25 cellular contexts compared by ENCODE assay signal in the genomic region with DNA sequence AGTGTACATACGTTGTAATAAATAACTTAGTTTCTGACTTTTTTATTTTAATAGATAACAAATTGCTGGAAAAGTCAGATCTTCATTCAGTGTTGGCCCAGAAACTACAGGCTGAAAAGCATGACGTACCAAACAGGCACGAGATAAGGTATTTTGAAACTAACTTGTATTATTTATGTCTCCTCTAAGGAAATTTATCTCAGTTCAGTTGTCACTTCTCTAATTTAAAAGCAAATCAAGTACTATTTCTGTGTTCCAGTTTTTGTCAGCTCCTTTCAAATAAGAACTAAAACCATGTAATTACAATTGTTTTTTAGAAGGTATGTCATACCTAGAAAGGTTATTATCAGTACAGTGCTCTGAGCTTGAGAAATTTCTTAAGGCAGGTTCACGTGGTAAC. TPM values are rescaled to one million over a fixed set of nuclear protein-coding genes. Genes with fewer than 3 reads are reported as not detected.
"Had no signal": no experiment of that assay in that cellular context is flagged by ENCODE, and none has a peak within 500 bp of the region (broad histone marks: within the 10 kb centered on the region; RNA-seq: fewer than 3 reads in every experiment).

No MANE protein-coding gene starts in this region.

- H3K27ac ChIP-seq: body of pancreas, colonic mucosa, left ventricle myocardium inferior, right atrium auricular region, skin epidermis, upper lobe of left lung had no signal

- H3K4me3 ChIP-seq: body of pancreas, colonic mucosa, left ventricle myocardium inferior, mucosa of descending colon, right atrium auricular region, skin epidermis, upper lobe of left lung had no signal

- H3K27ac Mint-ChIP-seq: activated B cell treated with CpG ODN at 0.5 μM for 24 hours; activated CD4-positive, alpha-beta T cell treated with anti-CD3 and anti-CD28 coated beads, Interleukin-2, amount 10 ng/mL, durations not matched to agents 24 days and 14 days; memory B cell had no signal

- ATAC-seq: activated naive CD4-positive, alpha-beta T cell treated with anti-CD3 and anti-CD28 coated beads, Interleukin-2, amount 50 U/mL, for 72 hours; body of pancreas; esophagus mucosa; mucosa of descending colon; naive thymus-derived CD8-positive, alpha-beta T cell; stimulated activated naive CD8-positive, alpha-beta T cell treated with anti-CD3 and anti-CD28 coated beads, Interleukin-15, Interleukin-2, amounts not matched to agents 100 U/mL and 50 U/mL, for 24 hours had no signal

- DNase-seq: activated B cell treated with CpG ODN at 0.5 μM for 24 hours; activated CD4-positive, alpha-beta T cell treated with anti-CD3 and anti-CD28 coated beads, Interleukin-2, amount 10 ng/mL, durations not matched to agents 24 days and 14 days; activated effector memory CD4-positive, alpha-beta T cell treated with Interleukin-2 at 50 U/mL for 16 hours; amygdala; body of pancreas; central memory CD4-positive, alpha-beta T cell; colonic mucosa; hypothalamus; kidney; left ventricle myocardium inferior; mucosa of descending colon; naive thymus-derived CD8-positive, alpha-beta T cell; stimulated activated CD4-positive, alpha-beta T cell treated with anti-CD3 and anti-CD28 coated beads, Interleukin-4, amount 100 ng/mL, for 24 hours; stimulated activated CD8-positive, alpha-beta memory T cell treated with anti-CD3 and anti-CD28 coated beads, Interleukin-4, amount 100 ng/mL, for 48 hours; stimulated activated naive CD8-positive, alpha-beta T cell treated with anti-CD3 and anti-CD28 coated beads, Interleukin-15, Interleukin-2, amounts not matched to agents 100 U/mL and 50 U/mL, for 24 hours; upper lobe of left lung had no signal

- H3K4me3 Mint-ChIP-seq: activated B cell treated with CpG ODN at 0.5 μM for 24 hours, memory B cell had no signal

- H3K27me3 ChIP-seq: body of pancreas, colonic mucosa, right atrium auricular region, upper lobe of left lung had no signal

- H3K9me3 ChIP-seq: body of pancreas, colonic mucosa, left ventricle myocardium inferior, mucosa of descending colon, right atrium auricular region, upper lobe of left lung had no signal

- H3K9me3 Mint-ChIP-seq: activated B cell treated with CpG ODN at 0.5 μM for 24 hours; activated CD4-positive, alpha-beta T cell treated with anti-CD3 and anti-CD28 coated beads, Interleukin-2, amount 10 ng/mL, durations not matched to agents 24 days and 14 days; activated naive CD4-positive, alpha-beta T cell treated with anti-CD3 and anti-CD28 coated beads, Interleukin-2, amount 50 U/mL, for 72 hours; memory B cell; naive thymus-derived CD8-positive, alpha-beta T cell had no signal

- H3K27me3 Mint-ChIP-seq: activated B cell treated with CpG ODN at 0.5 μM for 24 hours; activated CD4-positive, alpha-beta T cell treated with anti-CD3 and anti-CD28 coated beads, Interleukin-2, amount 10 ng/mL, durations not matched to agents 24 days and 14 days; memory B cell; naive thymus-derived CD8-positive, alpha-beta T cell had no signal

RNA-seq across cellular contexts. Expression of gene SAG, which starts 51.6 kb away (rescaled TPM):
- total RNA-seq: activated CD4-positive, alpha-beta T cell treated with anti-CD3 and anti-CD28 coated beads, Interleukin-2, amount 10 ng/mL, durations not matched to agents 24 days and 14 days; body of pancreas; esophagus mucosa; glomerular endothelial cell; kidney; left ventricle myocardium inferior; posterior vena cava; T-helper 1 cell treated with Interleukin-12 subunit alpha and Interleukin-12 subunit beta and Interleukin-4 antibody, amounts not matched to agents 30 ng/mL and 1 ng/mL, for 36 hours; temporal lobe had no signal
- polyA plus RNA-seq: naive thymus-derived CD8-positive, alpha-beta T cell had no signal
